ENCODE assay signal across 1 cellular context in the genomic region with DNA sequence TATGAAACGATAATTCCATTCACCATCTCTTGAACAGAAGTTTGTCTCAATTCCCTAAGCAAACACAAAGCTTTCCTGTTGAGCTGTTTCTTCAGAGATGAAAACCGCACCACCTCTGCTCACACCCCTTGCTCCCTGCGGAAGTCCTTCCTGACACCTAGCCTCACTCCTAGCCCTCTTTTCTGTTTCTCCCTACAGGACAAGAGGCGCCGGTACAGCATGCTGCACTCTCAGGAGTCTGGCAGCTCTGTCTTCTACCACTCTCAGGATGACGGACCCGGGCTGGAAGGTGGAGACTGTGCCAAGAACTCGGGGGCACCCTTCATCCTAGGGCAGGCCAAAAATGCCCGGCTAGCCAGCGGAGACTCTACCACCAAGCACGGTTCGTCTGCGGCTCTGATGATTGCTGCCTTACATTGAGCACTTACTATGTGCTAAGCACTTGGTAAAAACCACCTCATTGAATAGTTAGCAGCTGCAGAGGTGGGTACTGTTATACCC.
TF ChIP-seq lines count a peak whose summit lies in the region.

No MANE protein-coding gene starts in this region.

TF ChIP-seq in WTC11, 78 proteins besides CTCF, POLR2A, EP300 and RAD21 (continued from another document):
- TF ChIP-seq, protein P1, sequence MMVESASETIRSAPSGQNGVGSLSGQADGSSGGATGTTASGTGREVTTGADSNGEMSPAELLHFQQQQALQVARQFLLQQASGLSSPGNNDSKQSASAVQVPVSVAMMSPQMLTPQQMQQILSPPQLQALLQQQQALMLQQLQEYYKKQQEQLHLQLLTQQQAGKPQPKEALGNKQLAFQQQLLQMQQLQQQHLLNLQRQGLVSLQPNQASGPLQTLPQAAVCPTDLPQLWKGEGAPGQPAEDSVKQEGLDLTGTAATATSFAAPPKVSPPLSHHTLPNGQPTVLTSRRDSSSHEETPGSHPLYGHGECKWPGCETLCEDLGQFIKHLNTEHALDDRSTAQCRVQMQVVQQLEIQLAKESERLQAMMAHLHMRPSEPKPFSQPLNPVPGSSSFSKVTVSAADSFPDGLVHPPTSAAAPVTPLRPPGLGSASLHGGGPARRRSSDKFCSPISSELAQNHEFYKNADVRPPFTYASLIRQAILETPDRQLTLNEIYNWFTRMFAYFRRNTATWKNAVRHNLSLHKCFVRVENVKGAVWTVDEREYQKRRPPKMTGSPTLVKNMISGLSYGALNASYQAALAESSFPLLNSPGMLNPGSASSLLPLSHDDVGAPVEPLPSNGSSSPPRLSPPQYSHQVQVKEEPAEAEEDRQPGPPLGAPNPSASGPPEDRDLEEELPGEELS (CRISPR knock-in tag; IDR thresholded peaks at IDR 0.05), result no peak
